ENCODE assay signal across 1 cellular context in genomic region chr11:72221386-72221785, GRCh38.
TF ChIP-seq lines count a peak whose summit lies in the region.

No MANE protein-coding gene starts in this region.

TF ChIP-seq in H1, 55 proteins besides CTCF, POLR2A, EP300 and RAD21:
- TF ChIP-seq CTBP2 (IDR thresholded peaks at IDR 0.05; ENCODE audit: borderline replicate concordance, insufficient read depth, insufficient read length, low read length), result no peak
- no peak for TF ChIP-seq CBX5 (IDR thresholded peaks at IDR 0.05; ENCODE audit: low read depth, low read length)
- no peak for TF ChIP-seq SIX5 (IDR thresholded peaks at IDR 0.05; ENCODE audit: low read depth, low read length)
- TF ChIP-seq JUN (IDR thresholded peaks at IDR 0.05; ENCODE audit: low read depth, low read length), result no peak
TF ChIP-seq in H1: peak in this region for 0.
